ENCODE assay signal across 11 cellular contexts in genomic region chr10:114518401-114519305, GRCh38.
DNase-seq lines count a peak whose midpoint lies in the region; ATAC-seq and TF ChIP-seq lines count a peak whose summit lies in the region.
"Had no signal": no experiment of that assay in that cellular context is flagged by ENCODE, and none has a peak within 500 bp of the region (broad histone marks: within the 10 kb centered on the region; RNA-seq: fewer than 3 reads in every experiment).

No MANE protein-coding gene starts in this region.

- no peak for TF ChIP-seq RAD21 in HCT116 (IDR thresholded peaks at IDR 0.05; ENCODE audit: low read depth)

- peak overlapping the region; percentile 84 for H3K27ac Mint-ChIP-seq in MCF 10A (ENCODE audit: low read depth, unreplicated experiment)

- peaks cover 89% of the 10 kb centered on the region for H3K79me2 ChIP-seq in HCT116 (ENCODE audit: insufficient read depth, low read length)

- no peak overlapping the region for H2AFZ ChIP-seq in HCT116 (ENCODE audit: low read depth, low read length, poor library complexity, severe bottlenecking)

- POLR2A ChIA-PET in HCT116 (lab: Charles Lee) (interaction anchor here (1.0 to 2.0 kb wide), 2 partner anchors 8 kb away, joined by 3 to 7 read pairs; no protein-coding TSS in a partner anchor), MCF 10A (lab: Yijun Ruan, JAX) (interaction anchor here (0.7 to 15.6 kb wide), 10 partner anchors 8 to 373 kb away, joined by 3 to 481 read pairs (median 6); partner anchors contain the start of gene FHIP2A)

- H3K9ac ChIP-seq in BLaER1 (no peak overlapping the region), HCT116 (ENCODE audit: low read length) (peak overlapping the region; percentile 6), mucosa of rectum (ENCODE audit: low read depth in 1 of 2, low read length in 2 of 2) (peak overlapping the region; percentile 48 to 69)

- BruUV-seq in HCT116 (replicated peaks; lab: Mats Ljungman, UMichigan): no TSS peak
- no TSS peak for BruUV-seq in MCF 10A (replicated peaks; lab: Mats Ljungman, UMichigan)

- no peaks in the 10 kb centered on the region for H3K27me3 ChIP-seq in BLaER1
- no peaks in the 10 kb centered on the region for H3K27me3 ChIP-seq in HCT116 (ENCODE audit: insufficient read depth, low read length)
- H3K27me3 ChIP-seq in mucosa of rectum (ENCODE audit: control insufficient read depth in 2 of 2, insufficient read depth in 2 of 2, low read length in 2 of 2): no peaks in the 10 kb centered on the region

- peaks cover 78% of the 10 kb centered on the region for H3K4me1 ChIP-seq in BLaER1
- peaks cover 43 to 45% of the 10 kb centered on the region in 2 experiments for H3K4me1 ChIP-seq in HCT116 (ENCODE audit: control insufficient read depth in 1 of 2, insufficient read depth in 2 of 2, low read length in 2 of 2)
- H3K4me1 ChIP-seq in mucosa of rectum (ENCODE audit: control insufficient read depth in 2 of 2, insufficient read depth in 2 of 2, low read length in 2 of 2): peaks cover 43 to 58% of the 10 kb centered on the region in 2 donors

- no peaks in the 10 kb centered on the region for H4K20me1 ChIP-seq in BLaER1
- H4K20me1 ChIP-seq in HCT116 (ENCODE audit: insufficient read depth): no peaks in the 10 kb centered on the region; the same call in 1 of the 2 replicates

- no peak for TF ChIP-seq POLR2A in HCT116 (IDR thresholded peaks at IDR 0.05; ENCODE audit: borderline replicate concordance, extremely low read depth, insufficient read depth, insufficient read length)

- H3K9me3 ChIP-seq in BLaER1 (no peaks in the 10 kb centered on the region), HCT116 (ENCODE audit: control insufficient read depth in 1 of 2, insufficient read depth in 1 of 2, low read depth in 1 of 2, low read length in 2 of 2) (no peaks in the 10 kb centered on the region), mucosa of rectum (ENCODE audit: control insufficient read depth in 2 of 2, low read length in 2 of 2) (no peaks in the 10 kb centered on the region)

- RAD21 ChIA-PET in HCT116 (lab: Charles Lee; ENCODE audit: low non-redundant PET in 1 of 2, low total read pairs in 2 of 2, uncharacterized antibody in 2 of 2, unreplicated experiment in 2 of 2): interaction anchor here in 1 of 2 experiments (1.1 kb wide), 1 partner anchor 47 kb away, joined by 3 read pairs; no protein-coding TSS in a partner anchor

- no peak overlapping the region for H3K4me3 ChIP-seq in BLaER1
- 0 out of 4 replicates have a peak overlapping the region, but pooled peaks of 1 of the 2 experiments have one; percentile 0 for H3K4me3 ChIP-seq in HCT116 (replicated peaks in 1 of 2; ENCODE audit: low read depth in 1 of 2, low read length in 2 of 2)
- no peak overlapping the region for H3K4me3 ChIP-seq in mucosa of rectum (ENCODE audit: low read length in 2 of 2)

- peaks cover 8% of the 10 kb centered on the region for H3K9me3 Mint-ChIP-seq in MCF 10A (ENCODE audit: unreplicated experiment)

- peak; percentile 53 for ATAC-seq in HCT116
- ATAC-seq in left lobe of liver: no peak

- no peaks in the 10 kb centered on the region for H3K9me2 ChIP-seq in HCT116 (ENCODE audit: insufficient read depth)

- intact Hi-C loops in HCT116 (cut with micrococcal nuclease): no loop called here
- intact Hi-C loops in MCF 10A (cut with micrococcal nuclease): no loop called here

- CTCF ChIA-PET in HCT116 (lab: Charles Lee) (interaction anchor here (0.8 to 2.2 kb wide), 5 partner anchors 9 to 267 kb away, joined by 3 to 7 read pairs (median 3); no protein-coding TSS in a partner anchor), MCF 10A (lab: Yijun Ruan, JAX) (interaction anchor here (0.6 to 3.8 kb wide), 6 partner anchors 8 to 1941 kb away, joined by 3 to 16 read pairs (median 4); no protein-coding TSS in a partner anchor)

- peaks cover 11% of the 10 kb centered on the region for H3K36me3 Mint-ChIP-seq in MCF 10A (ENCODE audit: insufficient read depth, unreplicated experiment)

- no peak overlapping the region for H3K4me3 Mint-ChIP-seq in MCF 10A (ENCODE audit: unreplicated experiment)

- no peaks in the 10 kb centered on the region for H3K27me3 Mint-ChIP-seq in MCF 10A (ENCODE audit: insufficient read depth, unreplicated experiment)

- H3K27ac ChIP-seq in BLaER1 (no peak overlapping the region), HCT116 (ENCODE audit: low read depth, low read length) (peak overlapping the region; percentile 12), mucosa of rectum (ENCODE audit: low read depth in 2 of 2, low read length in 2 of 2) (peak overlapping the region; percentile 93)

- H3K4me2 ChIP-seq in BLaER1 (peak overlapping the region; percentile 63), HCT116 (ENCODE audit: low read length) (peak overlapping the region; percentile 52)

- TF ChIP-seq CTCF in HCT116 (IDR thresholded peaks at IDR 0.05 in 2 of 3, conservative IDR thresholded peaks at IDR 0.05 in 1 of 3; ENCODE audit: borderline replicate concordance in 1 of 3, insufficient read depth in 1 of 3, low read depth in 2 of 3, low read length in 2 of 3) (no peak), MCF 10A (IDR thresholded peaks at IDR 0.05; ENCODE audit: unreplicated experiment) (no peak)

- H3K4me1 Mint-ChIP-seq in MCF 10A (ENCODE audit: insufficient read depth, unreplicated experiment): peaks cover 39% of the 10 kb centered on the region

- H3K36me3 ChIP-seq in BLaER1 (no peaks in the 10 kb centered on the region), HCT116 (ENCODE audit: control insufficient read depth in 1 of 2, insufficient read depth in 2 of 2, low read length in 2 of 2) (no peaks in the 10 kb centered on the region), mucosa of rectum (ENCODE audit: control insufficient read depth in 2 of 2, insufficient read depth in 2 of 2, low read length in 2 of 2) (no peaks in the 10 kb centered on the region)

- DNase-seq in HCT116 (ENCODE audit: low read depth, low spot score) (no peak), MCF 10A (ENCODE audit: unreplicated experiment) (no peak), NCI-H1694 (lab: John Stamatoyannopoulos, UW) (no peak), left lobe of liver (ENCODE audit: low spot score) (no peak), SHP77 (lab: John Stamatoyannopoulos, UW) (no peak), NCI-H1417 treated with DMSO at 0.1 percent for 48 hours (lab: John Stamatoyannopoulos, UW) (no peak)
- DNase-seq: activated effector memory CD4-positive, alpha-beta T cell treated with anti-CD3 and anti-CD28 coated beads, Interleukin-2, amount 50 U/mL, for 16 hours; KG1; NCI-H526 treated with DMSO at 0.1 percent for 48 hours had no signal

TF ChIP-seq in HCT116, 20 proteins besides CTCF, POLR2A, EP300 and RAD21:
- TF ChIP-seq SIN3A (IDR thresholded peaks at IDR 0.05; ENCODE audit: low read depth) (peak; percentile 13; the same call in 1 of the 2 replicates), CBX3 (IDR thresholded peaks at IDR 0.05; ENCODE audit: low read depth) (no peak)
